In genomic region chr10:44566786-44567185, GRCh38 we compare ENCODE assay signal across 22 cellular contexts.
A peak's percentile ranks its signal among the peaks of the same experiment; 100 is the strongest.
DNase-seq lines count a peak whose midpoint lies in the region; ATAC-seq, FAIRE-seq and TF ChIP-seq lines count a peak whose summit lies in the region.
"Had no signal": no experiment of that assay in that cellular context is flagged by ENCODE, and none has a peak within 500 bp of the region (broad histone marks: within the 10 kb centered on the region; RNA-seq: fewer than 3 reads in every experiment).

No MANE protein-coding gene starts in this region.

- H3K36me3 ChIP-seq in GM23248 (ENCODE audit: low read depth) (no peaks in the 10 kb centered on the region), K562 (ENCODE audit: control insufficient read depth, insufficient read depth, low read length) (no peaks in the 10 kb centered on the region), osteoblast (ENCODE audit: insufficient read depth, low read length) (no peaks in the 10 kb centered on the region), upper lobe of left lung (no peaks in the 10 kb centered on the region)
- H3K36me3 ChIP-seq: BLaER1 treated with 17β-estradiol and CSF1 and Interleukin-3, amounts not matched to agents 10 nM and 100 nM had no signal

- H3K4me3 ChIP-seq in A549 (no peak overlapping the region), GM23248 (no peak overlapping the region), K562 (no peak overlapping the region), osteoblast (ENCODE audit: insufficient read depth, low read length) (no peak overlapping the region), upper lobe of left lung (no peak overlapping the region)
- H3K4me3 ChIP-seq: BLaER1 treated with 17β-estradiol and CSF1 and Interleukin-3, amounts not matched to agents 10 nM and 100 nM had no signal

- no peak overlapping the region for H3K27ac ChIP-seq in A549
- no peak overlapping the region for H3K27ac ChIP-seq in GM23248
- no peak overlapping the region for H3K27ac ChIP-seq in K562 (ENCODE audit: extremely low read depth, low read depth, low read length)
- peak overlapping the region; percentile 36 for H3K27ac ChIP-seq in osteoblast (ENCODE audit: low read depth, low read length)
- H3K27ac ChIP-seq in upper lobe of left lung, result no peak overlapping the region
- H3K27ac ChIP-seq: BLaER1 treated with 17β-estradiol and CSF1 and Interleukin-3, amounts not matched to agents 10 nM and 100 nM; C4-2B had no signal

- H3K27me3 ChIP-seq in GM23248 (replicated peaks; ENCODE audit: insufficient read depth), result no peaks in the 10 kb centered on the region
- H3K27me3 ChIP-seq in K562 (ENCODE audit: control insufficient read depth in 2 of 2, insufficient read depth in 2 of 2, low read length in 2 of 2), result no peaks in the 10 kb centered on the region; a peak in 2 of 5 replicates
- no peaks in the 10 kb centered on the region for H3K27me3 ChIP-seq in osteoblast (ENCODE audit: insufficient read depth, low read length)
- no peaks in the 10 kb centered on the region for H3K27me3 ChIP-seq in upper lobe of left lung
- H3K27me3 ChIP-seq: BLaER1 treated with 17β-estradiol and CSF1 and Interleukin-3, amounts not matched to agents 10 nM and 100 nM had no signal

- in situ Hi-C loops in GM23248 (cut with MboI) (no loop called here), K562 (cut with MboI) (no loop called here)

- intact Hi-C loops in K562 (cut with micrococcal nuclease), result no loop called here

- TF ChIP-seq POLR2A in A549 (IDR thresholded peaks at IDR 0.05; ENCODE audit: low read length) (no peak), K562 (conservative IDR thresholded peaks at IDR 0.05) (no peak), upper lobe of left lung (IDR thresholded peaks at IDR 0.05) (no peak)

- no peak for TF ChIP-seq CTCF in A549 (IDR thresholded peaks at IDR 0.05)
- TF ChIP-seq CTCF in K562 (IDR thresholded peaks at IDR 0.05 in 2 of 3, conservative IDR thresholded peaks at IDR 0.05 in 1 of 3; ENCODE audit: insufficient read depth in 2 of 3, low read depth in 1 of 3, low read length in 3 of 3), result no peak
- TF ChIP-seq CTCF in osteoblast (IDR thresholded peaks at IDR 0.05; ENCODE audit: extremely low read depth, low read depth, low read length), result no peak
- no peak for TF ChIP-seq CTCF in upper lobe of left lung (IDR thresholded peaks at IDR 0.05)

- CTCF ChIA-PET in A549 (lab: Yijun Ruan, JAX), result interaction anchor here (0.9 kb wide), 1 partner anchor 292 kb away, joined by 3 read pairs; no protein-coding TSS in a partner anchor
- CTCF ChIA-PET in K562 (lab: Yijun Ruan, JAX; ENCODE audit: low intra/inter-chr PET ratio), result no interaction called here

- no peak for TF ChIP-seq RAD21 in A549 (conservative IDR thresholded peaks at IDR 0.05 in 1 of 2, IDR thresholded peaks at IDR 0.05 in 1 of 2)
- no peak for TF ChIP-seq RAD21 in K562 (CRISPR knock-in tag; conservative IDR thresholded peaks at IDR 0.05 in 1 of 2, IDR thresholded peaks at IDR 0.05 in 1 of 2)

- FAIRE-seq in A549 (lab: Jason Lieb, UNC), result no peak
- FAIRE-seq in K562 (lab: Jason Lieb, UNC), result no peak
- FAIRE-seq: A204.1, D721Med, G401.6, GM12891, GM19239 had no signal

- no peaks in the 10 kb centered on the region for H3K9me2 ChIP-seq in GM23248 (ENCODE audit: insufficient read depth)

- WGBS in A549 (ENCODE audit: missing lambda C conversion rate), result 3% methylated on average over 1 of the region's 1 CpG
- 33 to 39% methylated on average over 1 of the region's 1 CpG for WGBS in GM23248 (ENCODE audit: low coverage in 1 of 2, low lambda C conversion rate in 2 of 2, missing lambda C conversion rate in 2 of 2), 2 experiments
- WGBS in K562 (ENCODE audit: insufficient coverage, low coverage, missing lambda C conversion rate), result 0% methylated on average over 1 of the region's 1 CpG
- 40 to 48% methylated on average over 1 of the region's 1 CpG for WGBS in upper lobe of left lung, 2 donors

- H3K9ac ChIP-seq in GM23248, result no peak overlapping the region
- H3K9ac ChIP-seq in K562 (ENCODE audit: insufficient read depth in 1 of 2, low read depth in 2 of 2, low read length in 2 of 2), result no peak overlapping the region
- H3K9ac ChIP-seq: BLaER1 treated with 17β-estradiol and CSF1 and Interleukin-3, amounts not matched to agents 10 nM and 100 nM had no signal

- H3F3A ChIP-seq in GM23248 (ENCODE audit: insufficient read depth), result peaks cover 39% of the 10 kb centered on the region

- H3K79me2 ChIP-seq in GM23248 (ENCODE audit: insufficient read depth) (no peaks in the 10 kb centered on the region), K562 (ENCODE audit: control insufficient read depth, insufficient read depth, low read length) (no peaks in the 10 kb centered on the region), osteoblast (ENCODE audit: insufficient read depth, low read length) (no peaks in the 10 kb centered on the region)

- POLR2A ChIA-PET in A549 (lab: Yijun Ruan, JAX) (no interaction called here), K562 (lab: Yijun Ruan, JAX) (interaction anchor here (0.9 kb wide), 1 partner anchor 207 kb away, joined by 4 read pairs; no protein-coding TSS in a partner anchor)

- H4K20me1 ChIP-seq in GM23248 (ENCODE audit: insufficient read depth), result no peaks in the 10 kb centered on the region
- H4K20me1 ChIP-seq in K562 (replicated peaks; ENCODE audit: control insufficient read depth, insufficient read depth, low read length), result no peaks in the 10 kb centered on the region
- H4K20me1 ChIP-seq in osteoblast (ENCODE audit: insufficient read depth, low read length), result no peaks in the 10 kb centered on the region
- H4K20me1 ChIP-seq: BLaER1 treated with 17β-estradiol and CSF1 and Interleukin-3, amounts not matched to agents 10 nM and 100 nM had no signal

- H3K4me1 ChIP-seq in A549, result no peaks in the 10 kb centered on the region
- H3K4me1 ChIP-seq in GM23248 (ENCODE audit: insufficient read depth), result peaks cover 44% of the 10 kb centered on the region
- no peaks in the 10 kb centered on the region for H3K4me1 ChIP-seq in K562 (replicated peaks in 1 of 2; ENCODE audit: control insufficient read depth in 2 of 2, insufficient read depth in 2 of 2, low read length in 2 of 2)
- peaks cover 45% of the 10 kb centered on the region for H3K4me1 ChIP-seq in osteoblast (ENCODE audit: insufficient read depth, low read length)
- no peaks in the 10 kb centered on the region for H3K4me1 ChIP-seq in upper lobe of left lung
- H3K4me1 ChIP-seq: BLaER1 treated with 17β-estradiol and CSF1 and Interleukin-3, amounts not matched to agents 10 nM and 100 nM; Caco-2 had no signal

- no peak for TF ChIP-seq EP300 in A549 (IDR thresholded peaks at IDR 0.05)
- TF ChIP-seq EP300 in K562 (IDR thresholded peaks at IDR 0.05; ENCODE audit: low read length), result no peak
- TF ChIP-seq EP300 in upper lobe of left lung (IDR thresholded peaks at IDR 0.05), result no peak

- ATAC-seq in A549 (no peak), K562 (no peak), HG03196 (IDR thresholded peaks at IDR 0.05; ENCODE audit: unreplicated experiment) (no peak), upper lobe of left lung (ENCODE audit: low FRiP score in 2 of 2) (no peak)
- ATAC-seq: CD8-positive, alpha-beta T cell had no signal

- no TSS peak for BruUV-seq in K562 (replicated peaks; lab: Mats Ljungman, UMichigan)

- H3K4me2 ChIP-seq in A549 (no peak overlapping the region), GM23248 (ENCODE audit: unreplicated experiment) (no peak overlapping the region), K562 (ENCODE audit: insufficient read depth, low read length) (no peak overlapping the region), osteoblast (ENCODE audit: insufficient read depth, low read length) (no peak overlapping the region)
- H3K4me2 ChIP-seq: BLaER1 treated with 17β-estradiol and CSF1 and Interleukin-3, amounts not matched to agents 10 nM and 100 nM had no signal

- H2AFZ ChIP-seq in GM23248 (peak overlapping the region; percentile 20; the same call in 1 of the 2 replicates), K562 (ENCODE audit: low read depth, low read length) (no peak overlapping the region), osteoblast (ENCODE audit: low read length) (peak overlapping the region; percentile 31)

- H3K9me3 ChIP-seq in A549 (no peaks in the 10 kb centered on the region), GM23248 (ENCODE audit: low read depth) (no peaks in the 10 kb centered on the region), K562 (replicated peaks; ENCODE audit: control insufficient read depth, insufficient read depth, low read depth, low read length) (no peaks in the 10 kb centered on the region), osteoblast (ENCODE audit: low read depth, low read length) (no peaks in the 10 kb centered on the region), upper lobe of left lung (no peaks in the 10 kb centered on the region)
- H3K9me3 ChIP-seq: BLaER1 treated with 17β-estradiol and CSF1 and Interleukin-3, amounts not matched to agents 10 nM and 100 nM; Caco-2 had no signal

- DNase-seq in A549 (ENCODE audit: low read depth in 1 of 2, low spot score in 1 of 2) (no peak), GM23248 (no peak), K562 (ENCODE audit: extremely low read depth in 1 of 4, low spot score in 3 of 4) (no peak), osteoblast (ENCODE audit: insufficient read length, low spot score, missing footprints) (no peak), NCI-H2196 treated with DMSO at 0.1 percent for 48 hours (lab: John Stamatoyannopoulos, UW; ENCODE audit: unreplicated experiment) (no peak), upper lobe of left lung (no peak)
- DNase-seq: 8988T; AML-193; Caco-2; Calu3; CD4-positive, alpha-beta T cell; CD8-positive, alpha-beta T cell; DMS79 treated with DMSO at 0.1 percent for 48 hours; GF-D8 had no signal

- no peaks in the 10 kb centered on the region for H3K9me1 ChIP-seq in K562 (ENCODE audit: control insufficient read depth, insufficient read depth, low read length)

TF ChIP-seq in A549, 52 proteins besides CTCF, POLR2A, EP300 and RAD21:
- TF ChIP-seq MAFK (IDR thresholded peaks at IDR 0.05; ENCODE audit: partially characterized antibody), result peak; percentile 66
- TF ChIP-seq CBX8 (IDR thresholded peaks at IDR 0.05), result no peak
- TF ChIP-seq SREBF2 (IDR thresholded peaks at IDR 0.05), result no peak

TF ChIP-seq in K562, 482 proteins besides CTCF, POLR2A, EP300 and RAD21 (continues in another document):
- no peak for TF ChIP-seq PPARD (CRISPR knock-in tag; IDR thresholded peaks at IDR 0.05)
- TF ChIP-seq ZNF79 (CRISPR knock-in tag; IDR thresholded peaks at IDR 0.05; ENCODE audit: low read depth), result no peak
- TF ChIP-seq MAFF (IDR thresholded peaks at IDR 0.05; ENCODE audit: low read length), result peak; percentile 25; the same call in 1 of the 2 replicates
- no peak for TF ChIP-seq NR2C2 (CRISPR knock-in tag; IDR thresholded peaks at IDR 0.05)
- TF ChIP-seq NR2C2 (tag; IDR thresholded peaks at IDR 0.05), result no peak

Comparison
In these comparisons a context has a peak if more than half of its experiments do, and no peak if none do; other contexts are left out.
1. Of the 35 proteins assayed by ChIP-seq in both K562 and A549: peak only in K562: none; only in A549: none; in both: MAFK; in neither: 34.